Comparison of ENCODE assay signal across 8 cellular contexts in the genomic region with DNA sequence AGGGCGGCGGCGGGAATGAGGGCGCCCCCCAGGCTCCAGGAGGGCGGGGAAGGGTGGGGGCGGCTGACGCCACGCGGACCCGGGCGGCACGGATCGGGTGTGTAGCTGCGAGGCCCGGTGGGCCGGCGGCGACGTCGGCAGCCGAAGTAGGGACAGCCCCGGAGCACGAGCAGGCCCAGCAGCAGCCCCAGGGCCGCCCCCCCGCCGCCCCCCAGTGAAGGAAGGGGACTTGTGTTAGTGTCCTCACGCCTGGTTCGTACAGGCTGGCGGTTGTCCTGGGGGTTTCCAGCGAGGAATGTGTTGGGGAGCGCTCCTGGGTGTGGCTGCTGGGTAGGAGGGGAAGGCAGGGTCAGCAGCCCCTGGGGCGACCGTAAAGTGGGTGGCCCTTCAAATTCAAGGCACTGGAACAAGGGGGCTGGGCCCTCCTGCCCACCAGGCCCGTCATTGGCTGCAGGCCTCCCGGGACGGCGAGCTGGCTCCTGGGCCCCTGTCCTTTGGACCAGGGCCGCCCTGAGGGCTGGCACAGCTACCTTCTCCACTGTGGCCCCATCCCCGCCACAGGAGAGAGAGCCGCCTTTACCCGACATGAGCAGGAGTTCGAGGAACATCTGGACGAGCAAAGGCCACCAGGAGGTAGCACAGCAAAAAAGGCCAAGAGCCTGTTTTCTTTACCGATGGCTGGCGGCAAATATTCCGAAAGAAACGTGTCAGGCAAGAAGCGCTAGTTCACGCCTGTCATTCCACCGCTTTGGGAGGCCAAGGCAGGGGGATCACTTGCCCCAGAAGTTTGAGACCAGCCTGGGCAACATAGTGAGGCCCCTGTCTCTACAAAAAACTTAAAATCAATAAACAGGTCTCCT. TPM values are rescaled to one million over a fixed set of nuclear protein-coding genes. Genes with fewer than 3 reads are reported as not detected.
DNase-seq lines count a peak whose midpoint lies in the region; ATAC-seq, FAIRE-seq and TF ChIP-seq lines count a peak whose summit lies in the region.

No MANE protein-coding gene starts in this region.

- peak overlapping the region; percentile 85 for H3K4me3 Mint-ChIP-seq in astrocyte (ENCODE audit: unreplicated experiment)

- H4K20me1 ChIP-seq in astrocyte (ENCODE audit: insufficient read depth, low read length) = peaks cover 24% of the 10 kb centered on the region
- H4K20me1 ChIP-seq in smooth muscle cell (ENCODE audit: low read depth) = peaks cover 11% of the 10 kb centered on the region

- peak overlapping the region; percentile 85 for H3K27ac Mint-ChIP-seq in astrocyte (ENCODE audit: unreplicated experiment)

- no peak for FAIRE-seq in astrocyte (lab: Jason Lieb, UNC)

- no peaks in the 10 kb centered on the region for H3K36me3 Mint-ChIP-seq in astrocyte (ENCODE audit: low read depth, unreplicated experiment)

- WGBS in smooth muscle cell (ENCODE audit: low lambda C conversion rate) = 14% methylated on average over 33 of the region's 50 CpGs

- no peaks in the 10 kb centered on the region for H3F3A ChIP-seq in smooth muscle cell (ENCODE audit: low read depth)

- H3K4me2 ChIP-seq in astrocyte (ENCODE audit: low read length) (peak overlapping the region; percentile 86), smooth muscle cell (peak overlapping the region; percentile 98)

- H2AFZ ChIP-seq in astrocyte (ENCODE audit: low read depth, low read length) (peak overlapping the region; percentile 73), smooth muscle cell (ENCODE audit: low read depth) (peak overlapping the region; percentile 84)

- no peak for ATAC-seq in GM19395 (IDR thresholded peaks at IDR 0.05; ENCODE audit: unreplicated experiment)

- H3K9ac ChIP-seq in astrocyte (ENCODE audit: low read length) (peak overlapping the region; percentile 88), smooth muscle cell (ENCODE audit: low read depth) (peak overlapping the region; percentile 81)

- H3K4me1 ChIP-seq in astrocyte (ENCODE audit: insufficient read depth, low read length) (peaks cover 17% of the 10 kb centered on the region), smooth muscle cell (ENCODE audit: low read depth) (peaks cover 14% of the 10 kb centered on the region)

- no peaks in the 10 kb centered on the region for H3K36me3 ChIP-seq in astrocyte (ENCODE audit: insufficient read depth, low read length)
- no peaks in the 10 kb centered on the region for H3K36me3 ChIP-seq in smooth muscle cell (ENCODE audit: low read depth)

- H3K79me2 ChIP-seq in astrocyte (ENCODE audit: insufficient read depth, low read length) (peaks cover 44% of the 10 kb centered on the region), smooth muscle cell (ENCODE audit: low read depth) (peaks cover 25% of the 10 kb centered on the region)

- H3K4me3 ChIP-seq in LNCaP clone FGC (ENCODE audit: low read depth, low read length) (peak overlapping the region; percentile 64), astrocyte (ENCODE audit: insufficient read depth, low read depth, low read length) (peak overlapping the region; percentile 71), iPS-18c (ENCODE audit: insufficient read depth, low read depth, low read length) (peak overlapping the region; percentile 77), smooth muscle cell (peak overlapping the region; percentile 76)

- H3K4me1 Mint-ChIP-seq in astrocyte (ENCODE audit: low read depth, unreplicated experiment) = peaks cover 2% of the 10 kb centered on the region

- H3K9me3 Mint-ChIP-seq in astrocyte (ENCODE audit: unreplicated experiment) = no peaks in the 10 kb centered on the region

- H3K27me3 ChIP-seq in astrocyte (ENCODE audit: insufficient read depth, low read length) = no peaks in the 10 kb centered on the region
- H3K27me3 ChIP-seq in smooth muscle cell (ENCODE audit: low read depth) = no peaks in the 10 kb centered on the region

- H3K27ac ChIP-seq in astrocyte (ENCODE audit: low read depth, low read length) = peak overlapping the region; percentile 63
- peak overlapping the region; percentile 81 for H3K27ac ChIP-seq in smooth muscle cell (ENCODE audit: low read depth)

- DNase-seq in stimulated activated CD4-positive, alpha-beta T cell treated with anti-CD3 and anti-CD28 coated beads, Interleukin-1b, Interleukin-23, amount 100 ng/mL, for 48 hours = peak; percentile 22
- DNase-seq in stimulated activated CD4-positive, alpha-beta T cell treated with anti-CD3 and anti-CD28 coated beads, Interleukin-4, amount 100 ng/mL, for 4 hours = no peak
- no peak for DNase-seq in LNCaP clone FGC (ENCODE audit: low read depth)
- no peak for DNase-seq in astrocyte (ENCODE audit: low read depth)
- DNase-seq in smooth muscle cell (lab: John Stamatoyannopoulos, UW; ENCODE audit: unreplicated experiment) = peak; percentile 63
- no peak for DNase-seq in DMS153 (lab: John Stamatoyannopoulos, UW)

- TF ChIP-seq CTCF in LNCaP clone FGC (IDR thresholded peaks at IDR 0.05; ENCODE audit: control insufficient read depth, extremely low read depth, insufficient read depth) (no peak), astrocyte (IDR thresholded peaks at IDR 0.05; ENCODE audit: insufficient read depth, low read depth, low read length) (no peak), smooth muscle cell (IDR thresholded peaks at IDR 0.05; ENCODE audit: borderline replicate concordance, insufficient read depth, poor library complexity, severe bottlenecking) (no peak)

- peaks cover 9% of the 10 kb centered on the region for H3K27me3 Mint-ChIP-seq in astrocyte (ENCODE audit: low read depth, unreplicated experiment)

- no peaks in the 10 kb centered on the region for H3K9me3 ChIP-seq in astrocyte (ENCODE audit: insufficient read depth, low read depth, low read length)
- no peaks in the 10 kb centered on the region for H3K9me3 ChIP-seq in iPS-18c (ENCODE audit: control insufficient read depth, insufficient read depth, low read length)
- no peaks in the 10 kb centered on the region for H3K9me3 ChIP-seq in smooth muscle cell (replicated peaks; ENCODE audit: low read depth)

RNA-seq across cellular contexts. Expression of gene TMEM250, which starts 0.8 kb away (rescaled TPM):
- total RNA-seq in astrocyte (29.8 and 30.3 TPM in 2 replicates), smooth muscle cell (13.0 and 26.7 TPM in 2 replicates)
- polyA plus RNA-seq in smooth muscle cell = 38.2 and 41.5 TPM in 2 replicates

RNA-seq across cellular contexts. Expression of gene NACC2, which starts 24.4 kb away (rescaled TPM):
- total RNA-seq in astrocyte (31.3 and 34.0 TPM in 2 replicates), smooth muscle cell (6.9 and 8.8 TPM in 2 replicates)
- 5.4 and 6.7 TPM in 2 replicates for polyA plus RNA-seq in smooth muscle cell

Comparison
In these comparisons a context has a peak if more than half of its experiments do, and no peak if none do; other contexts are left out.
1. DNase-seq: peak in stimulated activated CD4-positive, alpha-beta T cell treated with anti-CD3 and anti-CD28 coated beads, Interleukin-1b, Interleukin-23, amount 100 ng/mL, for 48 hours (single experiment) and smooth muscle cell (single experiment); none in stimulated activated CD4-positive, alpha-beta T cell treated with anti-CD3 and anti-CD28 coated beads, Interleukin-4, amount 100 ng/mL, for 4 hours (0 of 2), LNCaP clone FGC (single experiment), astrocyte (single experiment) and DMS153 (single experiment).
2. Peak in every context shown above with its lines, with median percentiles within 50 percentile points of each other: H3K4me3 ChIP-seq.